ENCODE assay signal across 10 cellular contexts in genomic region chr11:110098645-110099044, GRCh38. TPM values are rescaled to one million over a fixed set of nuclear protein-coding genes. Genes with fewer than 3 reads are reported as not detected.
DNase-seq lines count a peak whose midpoint lies in the region; ATAC-seq and TF ChIP-seq lines count a peak whose summit lies in the region.
"Had no signal": no experiment of that assay in that cellular context is flagged by ENCODE, and none has a peak within 500 bp of the region (broad histone marks: within the 10 kb centered on the region; RNA-seq: fewer than 3 reads in every experiment).

No MANE protein-coding gene starts in this region.

- dilution Hi-C loops in mammary epithelial cell (cut with HindIII; ENCODE audit: low sequenced_read_pairs): no loop called here

- in situ Hi-C loops in mammary epithelial cell (cut with MboI; ENCODE audit: low sequenced_read_pairs in 2 of 2): loop anchor here in 1 of 2 donors (10.0 kb wide), 1 partner anchor 154 kb away; no protein-coding TSS in a partner anchor

- intact Hi-C loops in mammary epithelial cell (cut with micrococcal nuclease): no loop called here

- BruUV-seq in mammary epithelial cell (replicated peaks; lab: Mats Ljungman, UMichigan): no TSS peak

- H3K4me2 ChIP-seq in mammary epithelial cell (ENCODE audit: insufficient read depth, low read depth, low read length): no peak overlapping the region

- H3K27ac ChIP-seq in mammary epithelial cell (ENCODE audit: insufficient read depth, low read depth, low read length): no peak overlapping the region
- no peak overlapping the region for H3K27ac ChIP-seq in substantia nigra (ENCODE audit: low read depth, low read length, poor library complexity, severe bottlenecking)
- H3K27ac ChIP-seq: esophagus muscularis mucosa had no signal

- no peak overlapping the region for H2AFZ ChIP-seq in mammary epithelial cell (ENCODE audit: low read depth, low read length)

- CTCF ChIA-PET in mammary epithelial cell (lab: Charles Lee; ENCODE audit: low non-redundant PET): no interaction called here

- H3K79me2 ChIP-seq in mammary epithelial cell (ENCODE audit: insufficient read depth, low read length): peaks cover 96% of the 10 kb centered on the region

- TF ChIP-seq CTCF in mammary epithelial cell (conservative IDR thresholded peaks at IDR 0.05 in 1 of 2, IDR thresholded peaks at IDR 0.05 in 1 of 2; ENCODE audit: extremely low read depth in 1 of 2, insufficient read depth in 1 of 2, low read depth in 1 of 2, low read length in 2 of 2): peak in 1 of 2 donors; percentile 20

- no peaks in the 10 kb centered on the region for H4K20me1 ChIP-seq in mammary epithelial cell (ENCODE audit: insufficient read depth, low read length)

- DNase-seq in mammary epithelial cell (peak; percentile 40), NCI-H2171 (lab: John Stamatoyannopoulos, UW) (no peak), substantia nigra (lab: John Stamatoyannopoulos, UW) (no peak), NCI-H1694 treated with DMSO at 0.1 percent for 48 hours (lab: John Stamatoyannopoulos, UW) (no peak), NCI-H2107 (lab: John Stamatoyannopoulos, UW) (no peak)
- DNase-seq: NCI-H1930 had no signal

- H3K4me1 ChIP-seq in mammary epithelial cell (ENCODE audit: insufficient read depth, low read length): peaks cover 39% of the 10 kb centered on the region

- 80% methylated on average over 1 of the region's 1 CpG for WGBS in mammary epithelial cell (ENCODE audit: low coverage, missing lambda C conversion rate)

- no peaks in the 10 kb centered on the region for H3K9me3 ChIP-seq in mammary epithelial cell (replicated peaks; ENCODE audit: insufficient read depth, low read length)
- H3K9me3 ChIP-seq: esophagus muscularis mucosa had no signal

- H3K4me3 ChIP-seq in mammary epithelial cell (replicated peaks in 1 of 3; ENCODE audit: insufficient read depth in 1 of 3, low read depth in 2 of 3, low read length in 3 of 3): no peak overlapping the region
- H3K4me3 ChIP-seq: esophagus muscularis mucosa had no signal

- H3K9ac ChIP-seq in mammary epithelial cell (ENCODE audit: insufficient read depth, low read length): no peak overlapping the region

- ATAC-seq in GM18499 (IDR thresholded peaks at IDR 0.05; ENCODE audit: insufficient read depth, unreplicated experiment) (peak; percentile 55), GM21528 (IDR thresholded peaks at IDR 0.05; ENCODE audit: low FRiP score, unreplicated experiment) (peak; percentile 50), HG03442 (IDR thresholded peaks at IDR 0.05; ENCODE audit: unreplicated experiment) (peak; percentile 62)

- H3K27me3 ChIP-seq in mammary epithelial cell (ENCODE audit: insufficient read depth, low read length): no peaks in the 10 kb centered on the region
- H3K27me3 ChIP-seq: esophagus muscularis mucosa had no signal

- H3K36me3 ChIP-seq in mammary epithelial cell (ENCODE audit: insufficient read depth, low read length): peaks cover 4% of the 10 kb centered on the region
- H3K36me3 ChIP-seq: esophagus muscularis mucosa had no signal

RNA-seq across cellular contexts. Expression of gene ZC3H12C, which starts 5.5 kb away (rescaled TPM):
- total RNA-seq in mammary epithelial cell: 10 to 100 TPM; 16.0 to 26.9 TPM
- 14.0 TPM for polyA plus RNA-seq in mammary epithelial cell
- polyA minus RNA-seq in mammary epithelial cell: 22.2 TPM
